Comparison of ENCODE assay signal across 8 cellular contexts in genomic region chr5:57172466-57172961, GRCh38. TPM values are rescaled to one million over a fixed set of nuclear protein-coding genes. Genes with fewer than 3 reads are reported as not detected.
DNase-seq lines count a peak whose midpoint lies in the region; ATAC-seq and TF ChIP-seq lines count a peak whose summit lies in the region.

No MANE protein-coding gene starts in this region.

- ATAC-seq in heart right ventricle: no peak
- no peak for ATAC-seq in Right ventricle myocardium superior (ENCODE audit: poor library complexity)
- no peak for ATAC-seq in activated CD4-positive, CD25-positive, alpha-beta regulatory T cell treated with anti-CD3 and anti-CD28 coated beads, Interleukin-2, amount 50 U/mL, for 24 hours

- peak overlapping the region; percentile 61 to 98 (median 82) for H3K4me3 ChIP-seq in heart right ventricle
- peak overlapping the region; percentile 97 for H3K4me3 ChIP-seq in mesodermal cell (ENCODE audit: extremely low read depth, insufficient read depth, low read length, poor library complexity, severe bottlenecking)
- peak overlapping the region; percentile 92 to 93 for H3K4me3 ChIP-seq in vagina

- DNase-seq in heart right ventricle (no peak), Right ventricle myocardium superior (no peak), SHP77 treated with DMSO at 0.1 percent for 48 hours (lab: John Stamatoyannopoulos, UW) (peak; percentile 25), chondrocyte (ENCODE audit: low spot score) (no peak), vagina (ENCODE audit: extremely low spot score in 2 of 2) (no peak), NCI-H187 treated with DMSO at 0.1 percent for 48 hours (lab: John Stamatoyannopoulos, UW) (no peak)

- H3K4me3 Mint-ChIP-seq in chondrocyte (ENCODE audit: unreplicated experiment): peak overlapping the region; percentile 95

- H3K9me3 ChIP-seq in heart right ventricle (no peaks in the 10 kb centered on the region), mesodermal cell (ENCODE audit: control insufficient read depth, low read length) (no peaks in the 10 kb centered on the region), vagina (no peaks in the 10 kb centered on the region)

- H3K4me1 ChIP-seq in heart right ventricle (peaks cover 0 to 37% (median 31%) of the 10 kb centered on the region in 9 donors), mesodermal cell (ENCODE audit: control insufficient read depth, insufficient read depth, low read length, poor library complexity, severe bottlenecking) (no peaks in the 10 kb centered on the region), vagina (peaks cover 39% of the 10 kb centered on the region)

- H3K27me3 ChIP-seq in heart right ventricle (no peaks in the 10 kb centered on the region), vagina (no peaks in the 10 kb centered on the region)

- no peaks in the 10 kb centered on the region for H3K27me3 Mint-ChIP-seq in chondrocyte (ENCODE audit: low read depth)

- TF ChIP-seq POLR2A in vagina (IDR thresholded peaks at IDR 0.05): no peak

- H3K27ac ChIP-seq in heart right ventricle (peak overlapping the region; percentile 92 to 100 (median 98)), mesodermal cell (ENCODE audit: low read depth, low read length, severe bottlenecking) (peak overlapping the region; percentile 99), vagina (peak overlapping the region; percentile 100)

- H3K9me3 Mint-ChIP-seq in chondrocyte (ENCODE audit: low read depth): no peaks in the 10 kb centered on the region

- peaks cover 0 to 5% (median 0%) of the 10 kb centered on the region in 9 donors for H3K36me3 ChIP-seq in heart right ventricle
- H3K36me3 ChIP-seq in mesodermal cell (ENCODE audit: control insufficient read depth, insufficient read depth, low read length): peaks cover 10% of the 10 kb centered on the region
- H3K36me3 ChIP-seq in vagina: no peaks in the 10 kb centered on the region

- 4 to 5% methylated on average over 12 of the region's 12 CpGs for WGBS in heart right ventricle, 2 donors
- WGBS in mesodermal cell (ENCODE audit: insufficient coverage in 2 of 2), 2 experiments: 5% methylated on average over 6 to 8 of the region's 12 CpGs

- peaks cover 1% of the 10 kb centered on the region for H3K36me3 Mint-ChIP-seq in chondrocyte (ENCODE audit: low read depth)

- intact Hi-C loops in heart right ventricle (cut with DNase I): loop anchor here in 5 of 10 donors (5.0 kb wide), 4 partner anchors 35 to 265 kb away; partner anchors contain the start of gene SETD9 (in 1 of the 5)
- intact Hi-C loops in Right ventricle myocardium superior (cut with DNase I): loop anchor here (5.0 to 10.0 kb wide), 2 partner anchors 35 to 218 kb away; partner anchors contain the start of gene MIER3
- intact Hi-C loops in vagina (cut with DNase I): loop anchor here (5.0 to 10.0 kb wide), 3 partner anchors 52 to 265 kb away; partner anchors contain the start of genes MIER3 and SETD9

- H3K4me1 Mint-ChIP-seq in chondrocyte (ENCODE audit: low read depth): peaks cover 32% of the 10 kb centered on the region

- H3K27ac Mint-ChIP-seq in chondrocyte (ENCODE audit: unreplicated experiment): peak overlapping the region; percentile 96

- TF ChIP-seq CTCF in heart right ventricle (IDR thresholded peaks at IDR 0.05) (no peak), chondrocyte (IDR thresholded peaks at IDR 0.05) (no peak), vagina (IDR thresholded peaks at IDR 0.05) (no peak)

RNA-seq across cellular contexts. Expression of gene GPBP1, which starts 1.3 kb away (rescaled TPM):
- total RNA-seq in heart right ventricle: 10 to 100 TPM; 48.1 to 69.3 (median 51.6) TPM
- 10 to 100 TPM; 40.1 to 50.8 TPM for polyA plus RNA-seq in heart right ventricle
- total RNA-seq in Right ventricle myocardium superior: 54.0 TPM
- total RNA-seq in chondrocyte: 40.7 to 49.3 TPM (median 45.6 TPM) in 3 replicates
- polyA plus RNA-seq in mesodermal cell (2013, experiment 1 of 2): 68.5 TPM
- 78.7 TPM for polyA plus RNA-seq in mesodermal cell (2013, experiment 2 of 2)
- total RNA-seq in vagina: 62.6 TPM
